Comparison of ENCODE assay signal across 2 cellular contexts in genomic region chr1:161206411-161207140, GRCh38.
TF ChIP-seq lines count a peak whose summit lies in the region.

No MANE protein-coding gene starts in this region.

TF ChIP-seq in liver, 16 proteins besides CTCF, POLR2A, EP300 and RAD21:
- TF ChIP-seq NR2F2 (IDR thresholded peaks at IDR 0.05) (no peak), EGR1 (IDR thresholded peaks at IDR 0.05; ENCODE audit: low read depth in 2 of 2) (no peak), TAF1 (conservative IDR thresholded peaks at IDR 0.05) (no peak), YY1 (IDR thresholded peaks at IDR 0.05) (peak; percentile 10), GABPA (IDR thresholded peaks at IDR 0.05 in 1 of 2, conservative IDR thresholded peaks at IDR 0.05 in 1 of 2) (no peak), JUND (IDR thresholded peaks at IDR 0.05) (no peak), ZBTB33 (IDR thresholded peaks at IDR 0.05) (no peak)

TF ChIP-seq in HepG2, 621 proteins besides CTCF, POLR2A, EP300 and RAD21:
- TF ChIP-seq ZFP36L2 (CRISPR knock-in tag; IDR thresholded peaks at IDR 0.05) (no peak), PHF5A (CRISPR knock-in tag; IDR thresholded peaks at IDR 0.05; ENCODE audit: low read depth, unreplicated experiment) (no peak), ARNT (IDR thresholded peaks at IDR 0.05) (no peak)
